Comparison of ENCODE assay signal across 1 cellular context in the genomic region with DNA sequence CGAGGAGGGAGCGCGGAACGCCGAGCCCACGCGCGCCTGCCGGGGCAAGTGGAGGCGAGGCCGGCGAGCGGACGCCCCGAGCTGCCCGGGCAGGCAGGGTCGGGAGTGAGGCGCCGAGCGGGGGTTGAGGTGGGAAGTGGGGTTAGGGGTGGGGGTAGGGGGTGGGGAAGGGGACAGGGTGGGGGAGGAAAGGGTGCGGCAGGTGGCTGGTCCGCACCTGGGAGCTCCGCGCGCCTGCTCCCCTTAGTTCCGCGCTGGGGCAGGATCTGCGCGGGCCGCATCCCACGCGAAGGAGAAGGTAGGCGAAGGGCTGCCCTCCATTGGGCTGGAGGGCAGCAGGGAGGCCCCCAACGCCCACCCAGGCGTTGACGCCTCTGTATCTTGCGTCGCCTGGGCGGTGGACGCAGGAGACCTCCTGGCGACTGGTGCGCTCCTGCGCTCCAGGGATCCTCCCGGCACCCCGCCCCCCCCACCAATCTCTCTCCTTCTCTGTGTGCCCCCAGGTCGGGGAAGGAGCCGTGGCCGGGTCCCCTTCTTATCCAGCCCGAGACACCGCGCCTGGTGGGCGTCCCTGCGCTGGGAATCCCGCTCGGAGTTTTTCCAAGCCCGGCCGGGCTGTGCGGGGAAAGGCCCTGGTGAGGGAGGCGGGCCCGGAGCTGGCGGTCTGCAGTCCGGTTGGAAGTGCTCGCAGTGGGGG.
TF ChIP-seq lines count a peak whose summit lies in the region.

No MANE protein-coding gene starts in this region.

TF ChIP-seq in HepG2, 621 proteins besides CTCF, POLR2A, EP300 and RAD21:
- TF ChIP-seq ZBTB3 (CRISPR knock-in tag; IDR thresholded peaks at IDR 0.05; ENCODE audit: borderline replicate concordance, low read depth) = no peak
- TF ChIP-seq, protein P1, sequence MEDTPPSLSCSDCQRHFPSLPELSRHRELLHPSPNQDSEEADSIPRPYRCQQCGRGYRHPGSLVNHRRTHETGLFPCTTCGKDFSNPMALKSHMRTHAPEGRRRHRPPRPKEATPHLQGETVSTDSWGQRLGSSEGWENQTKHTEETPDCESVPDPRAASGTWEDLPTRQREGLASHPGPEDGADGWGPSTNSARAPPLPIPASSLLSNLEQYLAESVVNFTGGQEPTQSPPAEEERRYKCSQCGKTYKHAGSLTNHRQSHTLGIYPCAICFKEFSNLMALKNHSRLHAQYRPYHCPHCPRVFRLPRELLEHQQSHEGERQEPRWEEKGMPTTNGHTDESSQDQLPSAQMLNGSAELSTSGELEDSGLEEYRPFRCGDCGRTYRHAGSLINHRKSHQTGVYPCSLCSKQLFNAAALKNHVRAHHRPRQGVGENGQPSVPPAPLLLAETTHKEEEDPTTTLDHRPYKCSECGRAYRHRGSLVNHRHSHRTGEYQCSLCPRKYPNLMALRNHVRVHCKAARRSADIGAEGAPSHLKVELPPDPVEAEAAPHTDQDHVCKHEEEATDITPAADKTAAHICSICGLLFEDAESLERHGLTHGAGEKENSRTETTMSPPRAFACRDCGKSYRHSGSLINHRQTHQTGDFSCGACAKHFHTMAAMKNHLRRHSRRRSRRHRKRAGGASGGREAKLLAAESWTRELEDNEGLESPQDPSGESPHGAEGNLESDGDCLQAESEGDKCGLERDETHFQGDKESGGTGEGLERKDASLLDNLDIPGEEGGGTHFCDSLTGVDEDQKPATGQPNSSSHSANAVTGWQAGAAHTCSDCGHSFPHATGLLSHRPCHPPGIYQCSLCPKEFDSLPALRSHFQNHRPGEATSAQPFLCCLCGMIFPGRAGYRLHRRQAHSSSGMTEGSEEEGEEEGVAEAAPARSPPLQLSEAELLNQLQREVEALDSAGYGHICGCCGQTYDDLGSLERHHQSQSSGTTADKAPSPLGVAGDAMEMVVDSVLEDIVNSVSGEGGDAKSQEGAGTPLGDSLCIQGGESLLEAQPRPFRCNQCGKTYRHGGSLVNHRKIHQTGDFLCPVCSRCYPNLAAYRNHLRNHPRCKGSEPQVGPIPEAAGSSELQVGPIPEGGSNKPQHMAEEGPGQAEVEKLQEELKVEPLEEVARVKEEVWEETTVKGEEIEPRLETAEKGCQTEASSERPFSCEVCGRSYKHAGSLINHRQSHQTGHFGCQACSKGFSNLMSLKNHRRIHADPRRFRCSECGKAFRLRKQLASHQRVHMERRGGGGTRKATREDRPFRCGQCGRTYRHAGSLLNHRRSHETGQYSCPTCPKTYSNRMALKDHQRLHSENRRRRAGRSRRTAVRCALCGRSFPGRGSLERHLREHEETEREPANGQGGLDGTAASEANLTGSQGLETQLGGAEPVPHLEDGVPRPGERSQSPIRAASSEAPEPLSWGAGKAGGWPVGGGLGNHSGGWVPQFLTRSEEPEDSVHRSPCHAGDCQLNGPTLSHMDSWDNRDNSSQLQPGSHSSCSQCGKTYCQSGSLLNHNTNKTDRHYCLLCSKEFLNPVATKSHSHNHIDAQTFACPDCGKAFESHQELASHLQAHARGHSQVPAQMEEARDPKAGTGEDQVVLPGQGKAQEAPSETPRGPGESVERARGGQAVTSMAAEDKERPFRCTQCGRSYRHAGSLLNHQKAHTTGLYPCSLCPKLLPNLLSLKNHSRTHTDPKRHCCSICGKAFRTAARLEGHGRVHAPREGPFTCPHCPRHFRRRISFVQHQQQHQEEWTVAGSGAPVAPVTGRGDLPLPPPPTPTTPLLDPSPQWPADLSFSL (CRISPR knock-in tag; IDR thresholded peaks at IDR 0.05) = no peak
- no peak for TF ChIP-seq ZNF562 (CRISPR knock-in tag; IDR thresholded peaks at IDR 0.05; ENCODE audit: borderline replicate concordance)
- TF ChIP-seq, protein P2, sequence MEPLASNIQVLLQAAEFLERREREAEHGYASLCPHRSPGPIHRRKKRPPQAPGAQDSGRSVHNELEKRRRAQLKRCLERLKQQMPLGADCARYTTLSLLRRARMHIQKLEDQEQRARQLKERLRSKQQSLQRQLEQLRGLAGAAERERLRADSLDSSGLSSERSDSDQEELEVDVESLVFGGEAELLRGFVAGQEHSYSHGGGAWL (CRISPR knock-in tag; IDR thresholded peaks at IDR 0.05) = peak; percentile 44; the same call in 1 of the 2 replicates
- no peak for TF ChIP-seq SATB2 (CRISPR knock-in tag; IDR thresholded peaks at IDR 0.05)
- TF ChIP-seq ZNF883 (CRISPR knock-in tag; IDR thresholded peaks at IDR 0.05; ENCODE audit: not compliant biosample characterization) = no peak
- peak; percentile 5; the same call in 1 of the 2 replicates for TF ChIP-seq GABPB1 (CRISPR knock-in tag; IDR thresholded peaks at IDR 0.05)
- TF ChIP-seq, protein P3, sequence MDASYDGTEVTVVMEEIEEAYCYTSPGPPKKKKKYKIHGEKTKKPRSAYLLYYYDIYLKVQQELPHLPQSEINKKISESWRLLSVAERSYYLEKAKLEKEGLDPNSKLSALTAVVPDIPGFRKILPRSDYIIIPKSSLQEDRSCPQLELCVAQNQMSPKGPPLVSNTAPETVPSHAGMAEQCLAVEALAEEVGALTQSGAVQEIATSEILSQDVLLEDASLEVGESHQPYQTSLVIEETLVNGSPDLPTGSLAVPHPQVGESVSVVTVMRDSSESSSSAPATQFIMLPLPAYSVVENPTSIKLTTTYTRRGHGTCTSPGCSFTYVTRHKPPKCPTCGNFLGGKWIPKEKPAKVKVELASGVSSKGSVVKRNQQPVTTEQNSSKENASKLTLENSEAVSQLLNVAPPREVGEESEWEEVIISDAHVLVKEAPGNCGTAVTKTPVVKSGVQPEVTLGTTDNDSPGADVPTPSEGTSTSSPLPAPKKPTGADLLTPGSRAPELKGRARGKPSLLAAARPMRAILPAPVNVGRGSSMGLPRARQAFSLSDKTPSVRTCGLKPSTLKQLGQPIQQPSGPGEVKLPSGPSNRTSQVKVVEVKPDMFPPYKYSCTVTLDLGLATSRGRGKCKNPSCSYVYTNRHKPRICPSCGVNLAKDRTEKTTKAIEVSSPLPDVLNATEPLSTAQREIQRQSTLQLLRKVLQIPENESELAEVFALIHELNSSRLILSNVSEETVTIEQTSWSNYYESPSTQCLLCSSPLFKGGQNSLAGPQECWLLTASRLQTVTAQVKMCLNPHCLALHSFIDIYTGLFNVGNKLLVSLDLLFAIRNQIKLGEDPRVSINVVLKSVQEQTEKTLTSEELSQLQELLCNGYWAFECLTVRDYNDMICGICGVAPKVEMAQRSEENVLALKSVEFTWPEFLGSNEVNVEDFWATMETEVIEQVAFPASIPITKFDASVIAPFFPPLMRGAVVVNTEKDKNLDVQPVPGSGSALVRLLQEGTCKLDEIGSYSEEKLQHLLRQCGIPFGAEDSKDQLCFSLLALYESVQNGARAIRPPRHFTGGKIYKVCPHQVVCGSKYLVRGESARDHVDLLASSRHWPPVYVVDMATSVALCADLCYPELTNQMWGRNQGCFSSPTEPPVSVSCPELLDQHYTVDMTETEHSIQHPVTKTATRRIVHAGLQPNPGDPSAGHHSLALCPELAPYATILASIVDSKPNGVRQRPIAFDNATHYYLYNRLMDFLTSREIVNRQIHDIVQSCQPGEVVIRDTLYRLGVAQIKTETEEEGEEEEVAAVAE (CRISPR knock-in tag; IDR thresholded peaks at IDR 0.05; ENCODE audit: borderline replicate concordance) = no peak
- TF ChIP-seq HNRNPK (IDR thresholded peaks at IDR 0.05; ENCODE audit: low read depth, low read length, poor library complexity, severe bottlenecking) = peak; percentile 99
- 0 out of 2 replicates have a peak, but pooled peaks have one; percentile 31 for TF ChIP-seq HES4 (CRISPR knock-in tag; IDR thresholded peaks at IDR 0.05; ENCODE audit: borderline replicate concordance)
- no peak for TF ChIP-seq ZKSCAN8 (CRISPR knock-in tag; IDR thresholded peaks at IDR 0.05; ENCODE audit: borderline replicate concordance)
- TF ChIP-seq SPEN (CRISPR knock-in tag; IDR thresholded peaks at IDR 0.05; ENCODE audit: low read depth) = no peak
- peak; percentile 60; the same call in 1 of the 2 replicates for TF ChIP-seq EZH2 (conservative IDR thresholded peaks at IDR 0.05; ENCODE audit: low read depth, low read length)
- no peak for TF ChIP-seq HNRNPUL1 (IDR thresholded peaks at IDR 0.05; ENCODE audit: low read depth, low read length)
- TF ChIP-seq, protein P4, sequence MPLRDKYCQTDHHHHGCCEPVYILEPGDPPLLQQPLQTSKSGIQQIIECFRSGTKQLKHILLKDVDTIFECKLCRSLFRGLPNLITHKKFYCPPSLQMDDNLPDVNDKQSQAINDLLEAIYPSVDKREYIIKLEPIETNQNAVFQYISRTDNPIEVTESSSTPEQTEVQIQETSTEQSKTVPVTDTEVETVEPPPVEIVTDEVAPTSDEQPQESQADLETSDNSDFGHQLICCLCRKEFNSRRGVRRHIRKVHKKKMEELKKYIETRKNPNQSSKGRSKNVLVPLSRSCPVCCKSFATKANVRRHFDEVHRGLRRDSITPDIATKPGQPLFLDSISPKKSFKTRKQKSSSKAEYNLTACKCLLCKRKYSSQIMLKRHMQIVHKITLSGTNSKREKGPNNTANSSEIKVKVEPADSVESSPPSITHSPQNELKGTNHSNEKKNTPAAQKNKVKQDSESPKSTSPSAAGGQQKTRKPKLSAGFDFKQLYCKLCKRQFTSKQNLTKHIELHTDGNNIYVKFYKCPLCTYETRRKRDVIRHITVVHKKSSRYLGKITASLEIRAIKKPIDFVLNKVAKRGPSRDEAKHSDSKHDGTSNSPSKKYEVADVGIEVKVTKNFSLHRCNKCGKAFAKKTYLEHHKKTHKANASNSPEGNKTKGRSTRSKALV (CRISPR knock-in tag; IDR thresholded peaks at IDR 0.05) = peak; percentile 93
- no peak for TF ChIP-seq GABPA (IDR thresholded peaks at IDR 0.05; ENCODE audit: low read depth, low read length)
- TF ChIP-seq GABPA (CRISPR knock-in tag; IDR thresholded peaks at IDR 0.05; ENCODE audit: low read depth) = no peak
- no peak for TF ChIP-seq RFX1 (IDR thresholded peaks at IDR 0.05)
- 0 out of 2 replicates have a peak, but pooled peaks have one; percentile 3 for TF ChIP-seq ZNF768 (CRISPR knock-in tag; IDR thresholded peaks at IDR 0.05)
- TF ChIP-seq, protein P5, sequence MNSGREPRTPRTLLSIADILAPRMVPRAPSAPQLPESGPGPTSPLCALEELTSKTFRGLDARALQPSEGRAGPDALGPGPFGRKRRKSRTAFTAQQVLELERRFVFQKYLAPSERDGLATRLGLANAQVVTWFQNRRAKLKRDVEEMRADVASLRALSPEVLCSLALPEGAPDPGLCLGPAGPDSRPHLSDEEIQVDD (CRISPR knock-in tag; IDR thresholded peaks at IDR 0.05; ENCODE audit: borderline replicate concordance) = no peak
- TF ChIP-seq, protein P6, sequence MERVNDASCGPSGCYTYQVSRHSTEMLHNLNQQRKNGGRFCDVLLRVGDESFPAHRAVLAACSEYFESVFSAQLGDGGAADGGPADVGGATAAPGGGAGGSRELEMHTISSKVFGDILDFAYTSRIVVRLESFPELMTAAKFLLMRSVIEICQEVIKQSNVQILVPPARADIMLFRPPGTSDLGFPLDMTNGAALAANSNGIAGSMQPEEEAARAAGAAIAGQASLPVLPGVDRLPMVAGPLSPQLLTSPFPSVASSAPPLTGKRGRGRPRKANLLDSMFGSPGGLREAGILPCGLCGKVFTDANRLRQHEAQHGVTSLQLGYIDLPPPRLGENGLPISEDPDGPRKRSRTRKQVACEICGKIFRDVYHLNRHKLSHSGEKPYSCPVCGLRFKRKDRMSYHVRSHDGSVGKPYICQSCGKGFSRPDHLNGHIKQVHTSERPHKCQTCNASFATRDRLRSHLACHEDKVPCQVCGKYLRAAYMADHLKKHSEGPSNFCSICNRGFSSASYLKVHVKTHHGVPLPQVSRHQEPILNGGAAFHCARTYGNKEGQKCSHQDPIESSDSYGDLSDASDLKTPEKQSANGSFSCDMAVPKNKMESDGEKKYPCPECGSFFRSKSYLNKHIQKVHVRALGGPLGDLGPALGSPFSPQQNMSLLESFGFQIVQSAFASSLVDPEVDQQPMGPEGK (CRISPR knock-in tag; IDR thresholded peaks at IDR 0.05) = no peak
- TF ChIP-seq KMT2A (CRISPR knock-in tag; IDR thresholded peaks at IDR 0.05) = no peak
- TF ChIP-seq, protein P7, sequence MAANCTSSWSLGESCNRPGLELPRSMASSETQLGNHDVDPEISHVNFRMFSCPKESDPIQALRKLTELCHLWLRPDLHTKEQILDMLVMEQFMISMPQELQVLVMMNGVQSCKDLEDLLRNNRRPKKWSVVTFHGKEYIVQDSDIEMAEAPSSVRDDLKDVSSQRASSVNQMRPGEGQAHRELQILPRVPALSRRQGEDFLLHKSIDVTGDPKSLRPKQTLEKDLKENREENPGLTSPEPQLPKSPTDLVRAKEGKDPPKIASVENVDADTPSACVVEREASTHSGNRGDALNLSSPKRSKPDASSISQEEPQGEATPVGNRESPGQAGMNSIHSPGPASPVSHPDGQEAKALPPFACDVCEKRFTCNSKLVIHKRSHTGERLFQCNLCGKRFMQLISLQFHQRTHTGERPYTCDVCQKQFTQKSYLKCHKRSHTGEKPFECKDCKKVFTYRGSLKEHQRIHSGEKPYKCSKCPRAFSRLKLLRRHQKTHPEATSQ (CRISPR knock-in tag; IDR thresholded peaks at IDR 0.05; ENCODE audit: borderline replicate concordance) = no peak
- TF ChIP-seq ARNT (IDR thresholded peaks at IDR 0.05) = no peak
- TF ChIP-seq HDAC6 (IDR thresholded peaks at IDR 0.05; ENCODE audit: low read depth, low read length) = no peak
- TF ChIP-seq RELA (CRISPR knock-in tag; IDR thresholded peaks at IDR 0.05) = no peak
- TF ChIP-seq SMAD9 (CRISPR knock-in tag; IDR thresholded peaks at IDR 0.05) = no peak
